Comparison of ENCODE assay signal across 1 cellular context in genomic region chr20:62796699-62797491, GRCh38.
TF ChIP-seq lines count a peak whose summit lies in the region.

No MANE protein-coding gene starts in this region.

TF ChIP-seq in HepG2, 621 proteins besides CTCF, POLR2A, EP300 and RAD21 (continued from another document):
- TF ChIP-seq ZNF687 (CRISPR knock-in tag; IDR thresholded peaks at IDR 0.05) (peak; percentile 49), ZNF724P (CRISPR knock-in tag; IDR thresholded peaks at IDR 0.05; ENCODE audit: borderline replicate concordance) (0 out of 2 replicates have a peak, but pooled peaks have one; percentile 3), TAF15 (IDR thresholded peaks at IDR 0.05; ENCODE audit: low read depth, low read length, poor library complexity, severe bottlenecking) (peak; percentile 78), MEF2D (CRISPR knock-in tag; IDR thresholded peaks at IDR 0.05) (0 out of 2 replicates have a peak, but pooled peaks have one; percentile 30), ZNF274 (CRISPR knock-in tag; IDR thresholded peaks at IDR 0.05) (no peak), RERE (CRISPR knock-in tag; IDR thresholded peaks at IDR 0.05; ENCODE audit: low read depth) (0 out of 2 replicates have a peak, but pooled peaks have one; percentile 13), ZNF512 (CRISPR knock-in tag; IDR thresholded peaks at IDR 0.05) (no peak), ZNF503 (CRISPR knock-in tag; IDR thresholded peaks at IDR 0.05) (no peak), ZNF33A (CRISPR knock-in tag; IDR thresholded peaks at IDR 0.05; ENCODE audit: borderline replicate concordance) (no peak), NRL (CRISPR knock-in tag; IDR thresholded peaks at IDR 0.05; ENCODE audit: borderline replicate concordance) (0 out of 2 replicates have a peak, but pooled peaks have one; percentile 10), FOXP4 (CRISPR knock-in tag; IDR thresholded peaks at IDR 0.05) (no peak), CENPT (CRISPR knock-in tag; IDR thresholded peaks at IDR 0.05; ENCODE audit: low read depth) (0 out of 2 replicates have a peak, but pooled peaks have one; percentile 12), CSRNP1 (CRISPR knock-in tag; IDR thresholded peaks at IDR 0.05) (no peak), SMC3 (IDR thresholded peaks at IDR 0.05; ENCODE audit: low read length) (no peak)
